ENCODE assay signal across 19 cellular contexts in genomic region chr1:54317084-54317483, GRCh38.
"Had no signal": no experiment of that assay in that cellular context is flagged by ENCODE, and none has a peak within 500 bp of the region (broad histone marks: within the 10 kb centered on the region; RNA-seq: fewer than 3 reads in every experiment).

No MANE protein-coding gene starts in this region.

- H3K36me3 ChIP-seq: right lobe of liver, spleen, transverse colon had no signal

- H3K27ac Mint-ChIP-seq: activated CD8-positive, alpha-beta memory T cell treated with anti-CD3 and anti-CD28 coated beads, Interleukin-2, amount 10 ng/mL, durations not matched to agents 7 days and 5 days; T-helper 2 cell treated with Interferon-gamma antibody and Interleukin-4, amounts not matched to agents 5 μg/mL and 100 μg/mL, for 36 hours had no signal

- H3K4me3 Mint-ChIP-seq: activated CD8-positive, alpha-beta memory T cell treated with anti-CD3 and anti-CD28 coated beads, Interleukin-2, amount 10 ng/mL, durations not matched to agents 7 days and 5 days; naive B cell; T-helper 2 cell treated with Interferon-gamma antibody and Interleukin-4, amounts not matched to agents 5 μg/mL and 100 μg/mL, for 36 hours had no signal

- H3K4me3 ChIP-seq: coronary artery, lung, psoas muscle, right lobe of liver, spleen, transverse colon had no signal

- H3K27ac ChIP-seq: coronary artery, psoas muscle, right lobe of liver, spleen, transverse colon had no signal

- H3K36me3 Mint-ChIP-seq: naive B cell had no signal

- H3K9me3 Mint-ChIP-seq: naive B cell; T-helper 2 cell treated with Interferon-gamma antibody and Interleukin-4, amounts not matched to agents 5 μg/mL and 100 μg/mL, for 36 hours had no signal

- H3K27me3 ChIP-seq: right lobe of liver, spleen, transverse colon had no signal

- DNase-seq: activated CD4-positive, alpha-beta T cell treated with anti-CD3 and anti-CD28 coated beads for 1 hour; activated CD4-positive, alpha-beta T cell treated with anti-CD3 and anti-CD28 coated beads, Interleukin-2, amount 50 U/mL, for 48 hours; activated CD8-positive, alpha-beta memory T cell treated with anti-CD3 and anti-CD28 coated beads, Interleukin-2, amount 10 ng/mL, durations not matched to agents 7 days and 5 days; activated gamma-delta T cell treated with Interleukin-2 at 50 U/mL for 16 hours; activated T-cell treated with anti-CD3 and anti-CD28 coated beads, Interleukin-2, amount 50 U/mL, for 48 hours; central memory CD4-positive, alpha-beta T cell; effector CD8-positive, alpha-beta T cell; left cardiac atrium; naive B cell; psoas muscle; right lobe of liver; spleen; stimulated activated CD4-positive, alpha-beta T cell treated with anti-CD3 and anti-CD28 coated beads, Interleukin-1b, Interleukin-23, amount 100 ng/mL, for 48 hours; stimulated activated naive CD4-positive, alpha-beta T cell; substantia nigra; transverse colon had no signal

- ATAC-seq: activated CD8-positive, alpha-beta memory T cell treated with anti-CD3 and anti-CD28 coated beads, Interleukin-2, amount 10 ng/mL, durations not matched to agents 7 days and 5 days; left cardiac atrium; psoas muscle; right lobe of liver had no signal

- H3K9me3 ChIP-seq: psoas muscle, right lobe of liver, spleen, transverse colon had no signal

- H3K27me3 Mint-ChIP-seq: activated CD8-positive, alpha-beta memory T cell treated with anti-CD3 and anti-CD28 coated beads, Interleukin-2, amount 10 ng/mL, durations not matched to agents 7 days and 5 days; naive B cell had no signal
